Comparison of ENCODE assay signal across 3 cellular contexts in genomic region chr6:151409260-151409659, GRCh38.
TF ChIP-seq lines count a peak whose summit lies in the region.

No MANE protein-coding gene starts in this region.

TF ChIP-seq in GM23338, 12 proteins besides CTCF, POLR2A, EP300 and RAD21 (continues in another document):
- TF ChIP-seq JUNB (IDR thresholded peaks at IDR 0.05; ENCODE audit: unreplicated experiment) (no peak), EZH2phosphoT487 (IDR thresholded peaks at IDR 0.05; ENCODE audit: unreplicated experiment) (no peak), ZNF331 (CRISPR knock-in tag; IDR thresholded peaks at IDR 0.05; ENCODE audit: low read depth) (no peak), STAT1 (IDR thresholded peaks at IDR 0.05; ENCODE audit: unreplicated experiment) (no peak), ZNF114 (CRISPR knock-in tag; IDR thresholded peaks at IDR 0.05) (no peak), NANOG (IDR thresholded peaks at IDR 0.05; ENCODE audit: borderline replicate concordance) (no peak), ZNF462 (CRISPR knock-in tag; IDR thresholded peaks at IDR 0.05) (no peak), CREB1 (CRISPR knock-in tag; IDR thresholded peaks at IDR 0.05; ENCODE audit: low read depth) (no peak), EZH2 (IDR thresholded peaks at IDR 0.05; ENCODE audit: low read depth, unreplicated experiment) (no peak)

TF ChIP-seq in SK-N-SH treated with all-trans-retinoic acid at 6 μM for 48 hours, 23 proteins besides CTCF, POLR2A, EP300 and RAD21:
- TF ChIP-seq PPARA (CRISPR knock-in tag; IDR thresholded peaks at IDR 0.05; ENCODE audit: borderline replicate concordance), result no peak
- no peak for TF ChIP-seq RARB (CRISPR knock-in tag; IDR thresholded peaks at IDR 0.05)
- no peak for TF ChIP-seq ZFP30 (CRISPR knock-in tag; IDR thresholded peaks at IDR 0.05)
- no peak for TF ChIP-seq ARNTL (CRISPR knock-in tag; IDR thresholded peaks at IDR 0.05; ENCODE audit: borderline replicate concordance, low read depth)
- no peak for TF ChIP-seq GLIS3 (CRISPR knock-in tag; IDR thresholded peaks at IDR 0.05)
- TF ChIP-seq POU6F1 (CRISPR knock-in tag; IDR thresholded peaks at IDR 0.05; ENCODE audit: borderline replicate concordance, low read depth), result no peak
- TF ChIP-seq ZFP3 (CRISPR knock-in tag; IDR thresholded peaks at IDR 0.05), result no peak

TF ChIP-seq in HepG2, 621 proteins besides CTCF, POLR2A, EP300 and RAD21:
- TF ChIP-seq HOXD1 (CRISPR knock-in tag; IDR thresholded peaks at IDR 0.05), result no peak
- no peak for TF ChIP-seq ZKSCAN8 (CRISPR knock-in tag; IDR thresholded peaks at IDR 0.05; ENCODE audit: borderline replicate concordance)
- TF ChIP-seq MYNN (CRISPR knock-in tag; IDR thresholded peaks at IDR 0.05; ENCODE audit: low read depth), result no peak
- TF ChIP-seq HES4 (CRISPR knock-in tag; IDR thresholded peaks at IDR 0.05; ENCODE audit: borderline replicate concordance), result no peak
- TF ChIP-seq FOXO4 (CRISPR knock-in tag; conservative IDR thresholded peaks at IDR 0.05), result no peak
- no peak for TF ChIP-seq KDM5B (CRISPR knock-in tag; IDR thresholded peaks at IDR 0.05; ENCODE audit: borderline replicate concordance)
- TF ChIP-seq PLRG1 (conservative IDR thresholded peaks at IDR 0.05), result no peak
- no peak for TF ChIP-seq FOSL2 (CRISPR knock-in tag; IDR thresholded peaks at IDR 0.05)
- TF ChIP-seq ZNF547 (CRISPR knock-in tag; IDR thresholded peaks at IDR 0.05), result no peak
